ENCODE assay signal across 29 cellular contexts in genomic region chr1:86596891-86597290, GRCh38. TPM values are rescaled to one million over a fixed set of nuclear protein-coding genes. Genes with fewer than 3 reads are reported as not detected.
"Had no signal": no experiment of that assay in that cellular context is flagged by ENCODE, and none has a peak within 500 bp of the region (broad histone marks: within the 10 kb centered on the region; RNA-seq: fewer than 3 reads in every experiment).

No MANE protein-coding gene starts in this region.

- H3K36me3 ChIP-seq: left ventricle myocardium inferior, ovary, transverse colon had no signal

- H3K27ac ChIP-seq: coronary artery, dorsolateral prefrontal cortex, hepatocyte, left ventricle myocardium inferior, ovary, testis, transverse colon, VCaP had no signal

- H3K4me1 ChIP-seq: left ventricle myocardium inferior, transverse colon had no signal

- H3K9me3 ChIP-seq: ovary, testis had no signal

- DNase-seq: activated CD4-positive, alpha-beta T cell treated with anti-CD3 and anti-CD28 coated beads for 4 hours; activated CD4-positive, alpha-beta T cell treated with anti-CD3 and anti-CD28 coated beads, Interleukin-2, amount 50 U/mL, for 4 hours; activated naive CD4-positive, alpha-beta T cell; activated T-cell treated with anti-CD3 and anti-CD28 coated beads for 4 hours; activated T-cell treated with anti-CD3 and anti-CD28 coated beads, Interleukin-2, amount 50 U/mL, for 72 hours; aorta; dorsolateral prefrontal cortex; effector memory CD4-positive, alpha-beta T cell; erythroblast; islet precursor cell; left ventricle myocardium inferior; naive thymus-derived CD4-positive, alpha-beta T cell; ovary; retina; stimulated activated CD4-positive, alpha-beta T cell treated with anti-CD3 and anti-CD28 coated beads, Interleukin-2, amount 100 ng/mL, for 48 hours; stimulated activated naive CD4-positive, alpha-beta T cell treated with Interleukin-2 at 50 U/mL for 16 hours; testis; transverse colon had no signal

- H3K4me3 ChIP-seq: coronary artery, dorsolateral prefrontal cortex, hepatocyte, left ventricle myocardium inferior, ovary, testis, transverse colon had no signal

- ATAC-seq: activated naive CD4-positive, alpha-beta T cell treated with anti-CD3 and anti-CD28 coated beads, Interleukin-2, amount 50 U/mL, for 72 hours; activated T-cell treated with anti-CD3 and anti-CD28 coated beads, Interleukin-2, amount 50 U/mL, for 72 hours; naive thymus-derived CD4-positive, alpha-beta T cell; sciatic nerve had no signal

RNA-seq across cellular contexts. Expression of gene CLCA4, which starts 50.0 kb away (rescaled TPM):
- total RNA-seq: activated naive CD4-positive, alpha-beta T cell treated with anti-CD3 and anti-CD28 coated beads, Interleukin-2, amount 50 U/mL, for 72 hours; activated T-cell treated with anti-CD3 and anti-CD28 coated beads, Interleukin-2, amount 50 U/mL, for 72 hours; cerebellum; fibroblast of lung; frontal cortex; lung microvascular endothelial cell; naive thymus-derived CD4-positive, alpha-beta T cell; progenitor cell of endocrine pancreas; sciatic nerve; T-helper 1 cell treated with Interleukin-12 subunit alpha and Interleukin-12 subunit beta and Interleukin-4 antibody, amounts not matched to agents 30 ng/mL and 1 ng/mL, for 36 hours had no signal
